Comparison of ENCODE assay signal across 8 cellular contexts in genomic region chr4:69025191-69025998, GRCh38.
DNase-seq lines count a peak whose midpoint lies in the region; ATAC-seq and TF ChIP-seq lines count a peak whose summit lies in the region.

No MANE protein-coding gene starts in this region.

- no peaks in the 10 kb centered on the region for H3K4me1 ChIP-seq in A673 (ENCODE audit: insufficient read depth, low read length, poor library complexity, severe bottlenecking)

- TF ChIP-seq POLR2A in erythroblast (IDR thresholded peaks at IDR 0.05; ENCODE audit: low read length) = no peak

- no peaks in the 10 kb centered on the region for H3K9me3 ChIP-seq in A673 (ENCODE audit: low read depth, low read length, poor library complexity, severe bottlenecking)

- H3K4me3 ChIP-seq in A673 (ENCODE audit: low read depth, low read length, poor library complexity, severe bottlenecking) = no peak overlapping the region

- no peaks in the 10 kb centered on the region for H3K36me3 ChIP-seq in A673 (ENCODE audit: insufficient read depth, low read length, poor library complexity, severe bottlenecking)

- ATAC-seq in GM19438 (IDR thresholded peaks at IDR 0.05; ENCODE audit: low read depth, unreplicated experiment) = peak; percentile 73

- CTCF ChIA-PET in A673 (lab: Charles Lee) = no interaction called here

- no TSS peak for BruUV-seq in A673 (replicated peaks; lab: Mats Ljungman, UMichigan)

- H3K27me3 ChIP-seq in A673 (replicated peaks; ENCODE audit: insufficient read depth, low read depth, low read length, poor library complexity) = no peaks in the 10 kb centered on the region

- no peak; the same call in 1 of the 2 replicates for TF ChIP-seq CTCF in A673 (conservative IDR thresholded peaks at IDR 0.05; ENCODE audit: low read depth, low read length)

- DNase-seq in A673 (ENCODE audit: low spot score) (peak; percentile 17), HT1080 (ENCODE audit: low read depth) (peak; percentile 18), erythroblast (lab: John Stamatoyannopoulos, UW) (peak; percentile 17 to 27), NCI-H446 treated with DMSO at 0.1 percent for 48 hours (lab: John Stamatoyannopoulos, UW) (no peak), NK-92 (lab: John Stamatoyannopoulos, UW; ENCODE audit: unreplicated experiment) (no peak), NOMO-1 treated with DMSO at 0.1 percent for 48 hours (lab: John Stamatoyannopoulos, UW; ENCODE audit: unreplicated experiment) (no peak), NCI-H2029 treated with DMSO at 0.1 percent for 48 hours (lab: John Stamatoyannopoulos, UW) (no peak)

- intact Hi-C loops in A673 (cut with micrococcal nuclease; ENCODE audit: unreplicated experiment) = no loop called here

- POLR2A ChIA-PET in A673 (lab: Charles Lee; ENCODE audit: low non-redundant PET) = no interaction called here

- no peak overlapping the region for H3K27ac ChIP-seq in A673 (ENCODE audit: low read depth, low read length, poor library complexity, severe bottlenecking)

Comparison
In these comparisons a context has a peak if more than half of its experiments do, and no peak if none do; other contexts are left out.
1. DNase-seq: peak in A673 (single experiment), HT1080 (single experiment) and erythroblast (2 of 2); none in NCI-H446 treated with DMSO at 0.1 percent for 48 hours (single experiment), NK-92 (single experiment), NOMO-1 treated with DMSO at 0.1 percent for 48 hours (single experiment) and NCI-H2029 treated with DMSO at 0.1 percent for 48 hours (single experiment).